Comparison of ENCODE assay signal across 20 cellular contexts in the genomic region with DNA sequence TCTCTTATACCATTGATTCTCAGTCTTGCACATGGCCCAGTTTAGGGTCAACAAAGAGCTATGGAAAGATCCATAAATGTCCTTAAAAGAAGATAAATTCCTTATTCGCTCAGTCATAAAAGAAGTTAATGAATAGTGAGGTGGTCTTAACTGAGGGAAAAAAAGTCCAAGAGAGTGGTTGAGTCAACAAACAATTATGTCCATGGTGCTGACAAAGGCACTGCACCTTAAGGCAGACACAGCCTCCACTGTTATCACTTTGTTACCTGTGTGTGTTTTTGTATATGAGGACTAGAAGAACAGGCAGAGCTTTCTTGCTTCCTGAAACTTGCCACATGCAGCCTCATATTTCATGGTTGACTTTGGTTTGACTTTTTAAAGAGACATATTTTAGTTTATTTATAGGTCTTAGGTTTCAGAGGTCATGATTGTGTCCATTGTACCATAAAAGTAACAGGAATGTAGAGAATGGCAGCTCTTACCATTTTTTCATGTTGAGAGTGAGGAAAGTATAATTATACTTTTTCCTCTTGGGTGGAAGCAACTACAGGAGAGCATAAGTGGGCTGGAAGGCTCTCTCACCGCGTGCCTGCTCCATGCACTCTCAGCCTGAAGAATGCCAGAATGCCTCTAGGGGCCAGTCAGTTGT.
DNase-seq lines count a peak whose midpoint lies in the region; ATAC-seq and TF ChIP-seq lines count a peak whose summit lies in the region.
"Had no signal": no experiment of that assay in that cellular context is flagged by ENCODE, and none has a peak within 500 bp of the region (broad histone marks: within the 10 kb centered on the region; RNA-seq: fewer than 3 reads in every experiment).

No MANE protein-coding gene starts in this region.

- no peak for TF ChIP-seq CTCF in HEK293 (tag by site-specific recombination; IDR thresholded peaks at IDR 0.05)
- TF ChIP-seq CTCF in choroid plexus epithelial cell (conservative IDR thresholded peaks at IDR 0.05; ENCODE audit: low read depth, low read length) = no peak
- TF ChIP-seq CTCF in neutrophil (IDR thresholded peaks at IDR 0.05) = no peak

- H3K4me3 ChIP-seq in HEK293 (ENCODE audit: low read depth, low read length) (no peak overlapping the region), choroid plexus epithelial cell (ENCODE audit: low read depth, low read length) (no peak overlapping the region), neutrophil (ENCODE audit: low read depth in 1 of 2, low read length in 1 of 2) (no peak overlapping the region)
- H3K4me3 ChIP-seq: body of pancreas, HAP-1, smooth muscle cell had no signal

- H3K9me3 Mint-ChIP-seq in activated T-cell treated with anti-CD3 and anti-CD28 coated beads, Interleukin-2, amount 50 U/mL, for 72 hours = no peaks in the 10 kb centered on the region
- H3K9me3 Mint-ChIP-seq in activated CD8-positive, alpha-beta memory T cell treated with anti-CD3 and anti-CD28 coated beads, Interleukin-2, amount 10 ng/mL, durations not matched to agents 7 days and 5 days (ENCODE audit: low read depth) = no peaks in the 10 kb centered on the region
- H3K9me3 Mint-ChIP-seq: activated naive CD8-positive, alpha-beta T cell treated with anti-CD3 and anti-CD28 coated beads, Interleukin-2, amount 10 ng/mL, durations not matched to agents 7 days and 5 days; T-cell had no signal

- CTCF ChIA-PET in HEK293 (lab: Yijun Ruan, JAX) = no interaction called here
- CTCF ChIA-PET in activated CD8-positive, alpha-beta memory T cell treated with anti-CD3 and anti-CD28 coated beads, Interleukin-2, amount 10 ng/mL, durations not matched to agents 7 days and 5 days (lab: Charles Lee) = interaction anchor here (1.6 kb wide), 1 partner anchor 201 kb away, joined by 4 read pairs; no protein-coding TSS in a partner anchor

- no peaks in the 10 kb centered on the region for H3K27me3 Mint-ChIP-seq in activated T-cell treated with anti-CD3 and anti-CD28 coated beads, Interleukin-2, amount 50 U/mL, for 72 hours (ENCODE audit: low read depth)
- H3K27me3 Mint-ChIP-seq in activated CD8-positive, alpha-beta memory T cell treated with anti-CD3 and anti-CD28 coated beads, Interleukin-2, amount 10 ng/mL, durations not matched to agents 7 days and 5 days = no peaks in the 10 kb centered on the region
- H3K27me3 Mint-ChIP-seq: activated naive CD8-positive, alpha-beta T cell treated with anti-CD3 and anti-CD28 coated beads, Interleukin-2, amount 10 ng/mL, durations not matched to agents 7 days and 5 days; T-cell had no signal

- no peak overlapping the region for H3K4me3 Mint-ChIP-seq in activated T-cell treated with anti-CD3 and anti-CD28 coated beads, Interleukin-2, amount 50 U/mL, for 72 hours
- no peak overlapping the region for H3K4me3 Mint-ChIP-seq in activated CD8-positive, alpha-beta memory T cell treated with anti-CD3 and anti-CD28 coated beads, Interleukin-2, amount 10 ng/mL, durations not matched to agents 7 days and 5 days
- H3K4me3 Mint-ChIP-seq: activated naive CD8-positive, alpha-beta T cell treated with anti-CD3 and anti-CD28 coated beads, Interleukin-2, amount 10 ng/mL, durations not matched to agents 7 days and 5 days; T-cell had no signal

- no peak for TF ChIP-seq POLR2A in GM18505 (IDR thresholded peaks at IDR 0.05; ENCODE audit: borderline replicate concordance, extremely low read depth, insufficient read depth, insufficient read length)

- peak overlapping the region; percentile 98 for H3K27ac Mint-ChIP-seq in activated T-cell treated with anti-CD3 and anti-CD28 coated beads, Interleukin-2, amount 50 U/mL, for 72 hours
- no peak overlapping the region for H3K27ac Mint-ChIP-seq in activated CD8-positive, alpha-beta memory T cell treated with anti-CD3 and anti-CD28 coated beads, Interleukin-2, amount 10 ng/mL, durations not matched to agents 7 days and 5 days
- H3K27ac Mint-ChIP-seq: activated naive CD8-positive, alpha-beta T cell treated with anti-CD3 and anti-CD28 coated beads, Interleukin-2, amount 10 ng/mL, durations not matched to agents 7 days and 5 days had no signal

- peaks cover 33 to 74% of the 10 kb centered on the region in 2 donors for H3K36me3 Mint-ChIP-seq in activated T-cell treated with anti-CD3 and anti-CD28 coated beads, Interleukin-2, amount 50 U/mL, for 72 hours (ENCODE audit: insufficient read depth in 2 of 2)
- H3K36me3 Mint-ChIP-seq in activated CD8-positive, alpha-beta memory T cell treated with anti-CD3 and anti-CD28 coated beads, Interleukin-2, amount 10 ng/mL, durations not matched to agents 7 days and 5 days = peaks cover 84% of the 10 kb centered on the region

- H3K4me1 ChIP-seq in HEK293 (ENCODE audit: control insufficient read depth, insufficient read depth, low read length) = no peaks in the 10 kb centered on the region
- peaks cover 7 to 12% of the 10 kb centered on the region in 2 experiments for H3K4me1 ChIP-seq in neutrophil (ENCODE audit: control insufficient read depth in 1 of 2, insufficient read depth in 1 of 2, low read depth in 1 of 2, low read length in 1 of 2)
- H3K4me1 ChIP-seq: body of pancreas, HAP-1 had no signal

- peaks cover 92% of the 10 kb centered on the region for H3K4me1 Mint-ChIP-seq in activated T-cell treated with anti-CD3 and anti-CD28 coated beads, Interleukin-2, amount 50 U/mL, for 72 hours (ENCODE audit: low read depth)
- H3K4me1 Mint-ChIP-seq in activated CD8-positive, alpha-beta memory T cell treated with anti-CD3 and anti-CD28 coated beads, Interleukin-2, amount 10 ng/mL, durations not matched to agents 7 days and 5 days = peaks cover 21% of the 10 kb centered on the region

- H3K36me3 ChIP-seq in HEK293 (ENCODE audit: control insufficient read depth in 2 of 2, insufficient read depth in 1 of 2, low read length in 2 of 2) (peaks cover 42 to 97% of the 10 kb centered on the region in 2 experiments), neutrophil (peaks cover 98% of the 10 kb centered on the region)

- POLR2A ChIA-PET in HEK293 (lab: Yijun Ruan, JAX) = no interaction called here

- H3K27me3 ChIP-seq in neutrophil = no peaks in the 10 kb centered on the region
- H3K27me3 ChIP-seq: body of pancreas had no signal

- ATAC-seq in activated T-cell treated with anti-CD3 and anti-CD28 coated beads, Interleukin-2, amount 50 U/mL, for 72 hours (replicated peaks in 1 of 2) = no peak
- no peak for ATAC-seq in GM18505 (IDR thresholded peaks at IDR 0.05; ENCODE audit: unreplicated experiment)
- no peak for ATAC-seq in activated CD8-positive, alpha-beta memory T cell treated with anti-CD3 and anti-CD28 coated beads, Interleukin-2, amount 10 ng/mL, durations not matched to agents 7 days and 5 days
- ATAC-seq: body of pancreas, T-cell had no signal

- DNase-seq in activated T-cell treated with anti-CD3 and anti-CD28 coated beads, Interleukin-2, amount 50 U/mL, for 72 hours = no peak
- no peak for DNase-seq in activated T-cell treated with anti-CD3 and anti-CD28 coated beads, Interleukin-2, amount 50 U/mL, for 48 hours
- DNase-seq in choroid plexus epithelial cell (ENCODE audit: low read depth) (peak; percentile 34), DMS79 (lab: John Stamatoyannopoulos, UW) (no peak)
- no peak for DNase-seq in activated CD8-positive, alpha-beta memory T cell treated with anti-CD3 and anti-CD28 coated beads, Interleukin-2, amount 10 ng/mL, durations not matched to agents 7 days and 5 days
- DNase-seq: activated CD4-positive, CD25-positive, alpha-beta regulatory T cell; activated naive CD8-positive, alpha-beta T cell treated with anti-CD3 and anti-CD28 coated beads, Interleukin-2, amount 10 ng/mL, durations not matched to agents 7 days and 5 days; body of pancreas; C1 segment of cervical spinal cord; hypothalamus; NCI-H1694; NCI-H69; SHP77; stimulated activated CD4-positive, alpha-beta T cell treated with anti-CD3 and anti-CD28 coated beads, Interleukin-4, amount 100 ng/mL, for 24 hours; T-cell had no signal

- H3K27ac ChIP-seq in HEK293 (ENCODE audit: extremely low read depth, low read depth, low read length) = no peak overlapping the region
- H3K27ac ChIP-seq in neutrophil = peak overlapping the region; percentile 10
- H3K27ac ChIP-seq: body of pancreas had no signal

- H3K9me3 ChIP-seq in HEK293 (ENCODE audit: control insufficient read depth, insufficient read depth, low read depth, low read length) (no peaks in the 10 kb centered on the region), neutrophil (no peaks in the 10 kb centered on the region)
- H3K9me3 ChIP-seq: body of pancreas, HAP-1 had no signal

TF ChIP-seq in HEK293, 187 proteins besides CTCF, POLR2A, EP300 and RAD21:
- TF ChIP-seq ZFP3 (tag by site-specific recombination; IDR thresholded peaks at IDR 0.05; ENCODE audit: low read depth) = no peak
- TF ChIP-seq, protein P1, sequence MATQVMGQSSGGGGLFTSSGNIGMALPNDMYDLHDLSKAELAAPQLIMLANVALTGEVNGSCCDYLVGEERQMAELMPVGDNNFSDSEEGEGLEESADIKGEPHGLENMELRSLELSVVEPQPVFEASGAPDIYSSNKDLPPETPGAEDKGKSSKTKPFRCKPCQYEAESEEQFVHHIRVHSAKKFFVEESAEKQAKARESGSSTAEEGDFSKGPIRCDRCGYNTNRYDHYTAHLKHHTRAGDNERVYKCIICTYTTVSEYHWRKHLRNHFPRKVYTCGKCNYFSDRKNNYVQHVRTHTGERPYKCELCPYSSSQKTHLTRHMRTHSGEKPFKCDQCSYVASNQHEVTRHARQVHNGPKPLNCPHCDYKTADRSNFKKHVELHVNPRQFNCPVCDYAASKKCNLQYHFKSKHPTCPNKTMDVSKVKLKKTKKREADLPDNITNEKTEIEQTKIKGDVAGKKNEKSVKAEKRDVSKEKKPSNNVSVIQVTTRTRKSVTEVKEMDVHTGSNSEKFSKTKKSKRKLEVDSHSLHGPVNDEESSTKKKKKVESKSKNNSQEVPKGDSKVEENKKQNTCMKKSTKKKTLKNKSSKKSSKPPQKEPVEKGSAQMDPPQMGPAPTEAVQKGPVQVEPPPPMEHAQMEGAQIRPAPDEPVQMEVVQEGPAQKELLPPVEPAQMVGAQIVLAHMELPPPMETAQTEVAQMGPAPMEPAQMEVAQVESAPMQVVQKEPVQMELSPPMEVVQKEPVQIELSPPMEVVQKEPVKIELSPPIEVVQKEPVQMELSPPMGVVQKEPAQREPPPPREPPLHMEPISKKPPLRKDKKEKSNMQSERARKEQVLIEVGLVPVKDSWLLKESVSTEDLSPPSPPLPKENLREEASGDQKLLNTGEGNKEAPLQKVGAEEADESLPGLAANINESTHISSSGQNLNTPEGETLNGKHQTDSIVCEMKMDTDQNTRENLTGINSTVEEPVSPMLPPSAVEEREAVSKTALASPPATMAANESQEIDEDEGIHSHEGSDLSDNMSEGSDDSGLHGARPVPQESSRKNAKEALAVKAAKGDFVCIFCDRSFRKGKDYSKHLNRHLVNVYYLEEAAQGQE (tag by site-specific recombination; IDR thresholded peaks at IDR 0.05) = 0 out of 2 replicates have a peak, but pooled peaks have one; percentile 19
